ENCODE assay signal across 7 cellular contexts in genomic region chr20:50153500-50154377, GRCh38. TPM values are rescaled to one million over a fixed set of nuclear protein-coding genes. Genes with fewer than 3 reads are reported as not detected.
DNase-seq lines count a peak whose midpoint lies in the region; ATAC-seq and TF ChIP-seq lines count a peak whose summit lies in the region.

Gene PEDS1 (minus strand): TSS chr20:50153723. CDS start chr20:50153637, 86 bp downstream.

- peak within 1 kb of the TSS; percentile 79 to 92 (median 91) for H3K27ac Mint-ChIP-seq in brain

- H3K4me3 ChIP-seq in iPS-15b (ENCODE audit: low read depth, low read length) = peak within 1 kb of the TSS; percentile 86
- peak within 1 kb of the TSS; percentile 96 for H3K4me3 ChIP-seq in skeletal muscle satellite cell (ENCODE audit: low read length)

- H3K4me3 Mint-ChIP-seq in brain = peak within 1 kb of the TSS; percentile 85 to 95 (median 90)

- peak within 1 kb of the TSS; percentile 79 for H3K9ac ChIP-seq in iPS-15b (ENCODE audit: low read depth, low read length)
- H3K9ac ChIP-seq in skeletal muscle satellite cell (ENCODE audit: low read depth, low read length) = peak within 1 kb of the TSS; percentile 99

- no peaks in the 10 kb centered on the region for H3K9me3 Mint-ChIP-seq in brain

- peaks cover 4% of the 10 kb centered on the region for H3K27me3 Mint-ChIP-seq in brain

- peaks cover 2% of the 10 kb centered on the region for H3K27me3 ChIP-seq in iPS-15b (ENCODE audit: control insufficient read depth, insufficient read depth, low read length)
- H3K27me3 ChIP-seq in skeletal muscle satellite cell (ENCODE audit: control insufficient read depth, insufficient read depth, low read length) = no peaks in the 10 kb centered on the region

- H3K4me2 ChIP-seq in skeletal muscle satellite cell (ENCODE audit: low read length) = peak within 1 kb of the TSS; percentile 99

- DNase-seq in NCI-H2107 treated with DMSO at 0.1 percent for 48 hours (lab: John Stamatoyannopoulos, UW; ENCODE audit: unreplicated experiment) = peak; percentile 50
- peak; percentile 91 for DNase-seq in UCSD-AML1 (lab: John Stamatoyannopoulos, UW; ENCODE audit: unreplicated experiment)

- H3K36me3 Mint-ChIP-seq in brain = peaks cover 7% of the 10 kb centered on the region

- no peak for TF ChIP-seq CTCF in brain (conservative IDR thresholded peaks at IDR 0.05)

- no peaks in the 10 kb centered on the region for H3K9me3 ChIP-seq in iPS-15b (ENCODE audit: control insufficient read depth, insufficient read depth, low read length)
- H3K9me3 ChIP-seq in skeletal muscle satellite cell (replicated peaks; ENCODE audit: low read length) = no peaks in the 10 kb centered on the region

- ATAC-seq in GM18517 (IDR thresholded peaks at IDR 0.05; ENCODE audit: unreplicated experiment) (peak; percentile 80), HG02981 (IDR thresholded peaks at IDR 0.05; ENCODE audit: unreplicated experiment) (peak; percentile 95)

- H3K4me1 Mint-ChIP-seq in brain = peaks cover 47% of the 10 kb centered on the region

- H3K4me1 ChIP-seq in iPS-15b (ENCODE audit: control insufficient read depth, insufficient read depth, low read length) = peaks cover 5% of the 10 kb centered on the region
- peaks cover 42% of the 10 kb centered on the region for H3K4me1 ChIP-seq in skeletal muscle satellite cell (ENCODE audit: control insufficient read depth, insufficient read depth, low read length)

- H3K36me3 ChIP-seq in iPS-15b (ENCODE audit: control insufficient read depth, insufficient read depth, low read length) = peaks cover 6% of the 10 kb centered on the region
- peaks cover 18% of the 10 kb centered on the region for H3K36me3 ChIP-seq in skeletal muscle satellite cell (ENCODE audit: insufficient read depth, low read length)

RNA-seq across cellular contexts. Expression of gene PEDS1, which starts in this region (rescaled TPM):
- polyA plus RNA-seq in brain (ENCODE audit: insufficient read depth, low read depth, low replicate concordance) = 45.1 TPM
- 22.8 and 32.3 TPM in 2 replicates for total RNA-seq in skeletal muscle satellite cell (2012; rRNA removed)

Comparison
In these comparisons a context has a peak if more than half of its experiments do, and no peak if none do; other contexts are left out.
1. Peak in every context shown above with its lines: DNase-seq, ATAC-seq and H3K4me3 ChIP-seq.